ENCODE assay signal across 11 cellular contexts in genomic region chr1:110673197-110673701, GRCh38. TPM values are rescaled to one million over a fixed set of nuclear protein-coding genes. Genes with fewer than 3 reads are reported as not detected.
A peak's percentile ranks its signal among the peaks of the same experiment; 100 is the strongest.
DNase-seq lines count a peak whose midpoint lies in the region; ATAC-seq and TF ChIP-seq lines count a peak whose summit lies in the region.
"Had no signal": no experiment of that assay in that cellular context is flagged by ENCODE, and none has a peak within 500 bp of the region (broad histone marks: within the 10 kb centered on the region; RNA-seq: fewer than 3 reads in every experiment).

No MANE protein-coding gene starts in this region.

- peaks cover 3% of the 10 kb centered on the region for H3K9me3 Mint-ChIP-seq in type B pancreatic cell

- H3K36me3 ChIP-seq in left lung: no peaks in the 10 kb centered on the region
- no peaks in the 10 kb centered on the region for H3K36me3 ChIP-seq in adrenal gland (replicated peaks in 1 of 2)

- H3K4me3 ChIP-seq in left lung (peak overlapping the region; percentile 16 to 56), adrenal gland (no peak overlapping the region)

- peaks cover 83% of the 10 kb centered on the region for H3K27me3 Mint-ChIP-seq in type B pancreatic cell

- WGBS in adrenal gland, 4 donors: 63 to 73% (median 69%) methylated on average over 25 of the region's 25 CpGs

- H3K4me1 ChIP-seq in left lung: peaks cover 11 to 53% of the 10 kb centered on the region in 2 donors
- H3K4me1 ChIP-seq in adrenal gland (replicated peaks in 1 of 2): peaks cover 3 to 14% of the 10 kb centered on the region in 2 donors

- intact Hi-C loops in left ventricle myocardium superior (cut with micrococcal nuclease) (no loop called here), cardiac septum (cut with DNase I) (no loop called here), left lung (cut with DNase I) (no loop called here), adrenal gland (cut with DNase I) (no loop called here)

- H3K9me3 ChIP-seq in left lung: no peaks in the 10 kb centered on the region
- no peaks in the 10 kb centered on the region for H3K9me3 ChIP-seq in adrenal gland (replicated peaks in 1 of 3)

- TF ChIP-seq CTCF in left lung (IDR thresholded peaks at IDR 0.05) (no peak), type B pancreatic cell (conservative IDR thresholded peaks at IDR 0.05) (no peak), adrenal gland (IDR thresholded peaks at IDR 0.05) (no peak)

- no peak for ATAC-seq in left ventricle myocardium superior
- no peak for ATAC-seq in left lung
- ATAC-seq in HG03095 (IDR thresholded peaks at IDR 0.05; ENCODE audit: unreplicated experiment): no peak

- no peak for TF ChIP-seq POLR2A in adrenal gland (IDR thresholded peaks at IDR 0.05)

- no peaks in the 10 kb centered on the region for H3K36me3 Mint-ChIP-seq in type B pancreatic cell

- no peaks in the 10 kb centered on the region for H3K4me1 Mint-ChIP-seq in type B pancreatic cell (ENCODE audit: unreplicated experiment)

- H3K27ac ChIP-seq in left lung: peak overlapping the region; percentile 46 to 57
- no peak overlapping the region for H3K27ac ChIP-seq in adrenal gland

- no peak overlapping the region for H3K27ac Mint-ChIP-seq in type B pancreatic cell

- peak overlapping the region; percentile 81 for H3K4me3 Mint-ChIP-seq in type B pancreatic cell

- DNase-seq in left ventricle myocardium superior (peak; percentile 20), cardiac septum (ENCODE audit: low spot score) (no peak), left lung (peak in 1 of 2 donors; percentile 43), type B pancreatic cell (ENCODE audit: extremely low spot score, unreplicated experiment) (no peak), EL (no peak), adrenal gland (no peak)
- DNase-seq in activated CD8-positive, alpha-beta memory T cell treated with anti-CD3 and anti-CD28 coated beads, Interleukin-2, amount 50 U/mL, for 4 hours: peak; percentile 22
- DNase-seq: DMS79, mammary epithelial cell had no signal

- peaks cover 18 to 65% of the 10 kb centered on the region in 2 donors for H3K27me3 ChIP-seq in left lung
- H3K27me3 ChIP-seq in adrenal gland: peaks cover 40% of the 10 kb centered on the region

RNA-seq across cellular contexts. Expression of gene KCNA3, which starts 1.5 kb away (rescaled TPM):
- 0.47 TPM for total RNA-seq in left ventricle myocardium superior
- 0.62 TPM for total RNA-seq in cardiac septum
- 10 to 100 TPM in 1 of 2 donors, 1 to 10 TPM in 1; 8.6 to 11.3 TPM for total RNA-seq in left lung
- total RNA-seq in type B pancreatic cell (ENCODE audit: low replicate concordance): 0.94 and 1.9 TPM in 2 replicates
- total RNA-seq in adrenal gland: 1 to 10 TPM in 3 of 8 donors, under 1 TPM in 5; 0.12 to 1.9 (median 0.85) TPM
- polyA plus RNA-seq in adrenal gland: under 1 TPM; 0.07 to 0.38 (median 0.16) TPM
- total RNA-seq: bronchial epithelial cell, mammary epithelial cell had no signal
- polyA plus RNA-seq: mammary epithelial cell had no signal

Comparison
In these comparisons a context has a peak if more than half of its experiments do, and no peak if none do; other contexts are left out.
1. DNase-seq: peak in left ventricle myocardium superior (single experiment) and activated CD8-positive, alpha-beta memory T cell treated with anti-CD3 and anti-CD28 coated beads, Interleukin-2, amount 50 U/mL, for 4 hours (single experiment); none in cardiac septum (single experiment), type B pancreatic cell (single experiment), EL (single experiment) and adrenal gland (0 of 7).
2. H3K27ac ChIP-seq: peak in left lung (2 of 2); none in adrenal gland (0 of 5).
3. H3K4me3 ChIP-seq: peak in left lung (2 of 2); none in adrenal gland (0 of 4).